Comparison of ENCODE assay signal across 1 cellular context in genomic region chrX:153925739-153926593, GRCh38.
TF ChIP-seq lines count a peak whose summit lies in the region.

Gene ARHGAP4, minus strand, starts transcription at chrX:153926264. Its CDS starts 62 bp downstream, at chrX:153926202.

TF ChIP-seq in K562, 482 proteins besides CTCF, POLR2A, EP300 and RAD21 (continued from another document and continues in another):
- TF ChIP-seq KAT7 (CRISPR knock-in tag; IDR thresholded peaks at IDR 0.05; ENCODE audit: borderline replicate concordance) (no peak), ZNF551 (CRISPR knock-in tag; IDR thresholded peaks at IDR 0.05) (no peak), ZNF24 (IDR thresholded peaks at IDR 0.05) (no peak), TBP (optimal IDR thresholded peaks at IDR 0.05; ENCODE audit: low read depth, low read length) (no peak), ZFP30 (CRISPR knock-in tag; IDR thresholded peaks at IDR 0.05; ENCODE audit: borderline replicate concordance) (no peak), SPI1 (IDR thresholded peaks at IDR 0.05; ENCODE audit: borderline replicate concordance, low read depth, low read length) (0 out of 2 replicates have a peak, but pooled peaks have one; percentile 2), RBM17 (IDR thresholded peaks at IDR 0.05; ENCODE audit: borderline replicate concordance, low read depth, low read length) (no peak), ATF4 (CRISPR knock-in tag; IDR thresholded peaks at IDR 0.05) (no peak), HMG20B (CRISPR knock-in tag; IDR thresholded peaks at IDR 0.05) (no peak), ZBTB12 (CRISPR knock-in tag; IDR thresholded peaks at IDR 0.05) (no peak), RBFOX2 (IDR thresholded peaks at IDR 0.05; ENCODE audit: low read depth, low read length) (peak; percentile 88), SREBF1 (IDR thresholded peaks at IDR 0.05; ENCODE audit: borderline replicate concordance, low read depth, low read length) (no peak), RNF219 (CRISPR knock-in tag; IDR thresholded peaks at IDR 0.05) (no peak), SMAD3 (CRISPR knock-in tag; conservative IDR thresholded peaks at IDR 0.05) (no peak), TEAD4 (IDR thresholded peaks at IDR 0.05; ENCODE audit: low read length) (peak; percentile 75), TEAD4 (CRISPR knock-in tag; IDR thresholded peaks at IDR 0.05; ENCODE audit: borderline replicate concordance) (no peak), DLX4 (CRISPR knock-in tag; IDR thresholded peaks at IDR 0.05) (no peak), SMAD4 (CRISPR knock-in tag; conservative IDR thresholded peaks at IDR 0.05) (peak; percentile 72), PCBP2 (IDR thresholded peaks at IDR 0.05; ENCODE audit: low read depth, low read length, poor library complexity, severe bottlenecking) (no peak), ZFP91 (CRISPR knock-in tag; IDR thresholded peaks at IDR 0.05) (no peak), TCFL5 (CRISPR knock-in tag; conservative IDR thresholded peaks at IDR 0.05) (no peak), ESRRA (IDR thresholded peaks at IDR 0.05; ENCODE audit: borderline replicate concordance, low read depth) (0 out of 2 replicates have a peak, but pooled peaks have one; percentile 39), NR2F6 (CRISPR knock-in tag; IDR thresholded peaks at IDR 0.05) (no peak), ZNF407 (IDR thresholded peaks at IDR 0.05; ENCODE audit: low read depth) (no peak), BDP1 (IDR thresholded peaks at IDR 0.05; ENCODE audit: insufficient read depth, insufficient read length) (no peak), TFAM (CRISPR knock-in tag; conservative IDR thresholded peaks at IDR 0.05) (no peak), ZNF253 (CRISPR knock-in tag; conservative IDR thresholded peaks at IDR 0.05) (no peak), WHSC1 (IDR thresholded peaks at IDR 0.05; ENCODE audit: low read length) (no peak), POLR2H (tag; IDR thresholded peaks at IDR 0.05; ENCODE audit: low read depth) (no peak), HBP1 (CRISPR knock-in tag; IDR thresholded peaks at IDR 0.05) (peak; percentile 92), ETV6 (IDR thresholded peaks at IDR 0.05; ENCODE audit: borderline replicate concordance in 1 of 2, low read depth in 2 of 2, low read length in 1 of 2) (no peak), ETV6 (CRISPR knock-in tag; IDR thresholded peaks at IDR 0.05; ENCODE audit: borderline replicate concordance) (no peak), EZH2 (IDR thresholded peaks at IDR 0.05; ENCODE audit: borderline replicate concordance, low read depth, low read length) (no peak), FOXA1 (IDR thresholded peaks at IDR 0.05; ENCODE audit: borderline replicate concordance) (no peak), PHTF2 (CRISPR knock-in tag; IDR thresholded peaks at IDR 0.05) (no peak), THAP7 (CRISPR knock-in tag; IDR thresholded peaks at IDR 0.05) (no peak), CHD4 (IDR thresholded peaks at IDR 0.05; ENCODE audit: insufficient read depth, insufficient replicate concordance, low read depth, low read length, poor library complexity, severe bottlenecking) (no peak), PYGO2 (tag; IDR thresholded peaks at IDR 0.05) (no peak), ZBTB34 (CRISPR knock-in tag; IDR thresholded peaks at IDR 0.05) (no peak), ZBTB17 (CRISPR knock-in tag; IDR thresholded peaks at IDR 0.05) (no peak), RB1 (IDR thresholded peaks at IDR 0.05; ENCODE audit: low read depth) (peak; percentile 67; the same call in 1 of the 2 replicates), RBM25 (IDR thresholded peaks at IDR 0.05; ENCODE audit: low read depth, low read length, severe bottlenecking) (no peak), RFX7 (CRISPR knock-in tag; IDR thresholded peaks at IDR 0.05) (no peak), SRSF3 (IDR thresholded peaks at IDR 0.05; ENCODE audit: insufficient read depth, low read length) (no peak; the same call in 1 of the 2 replicates), ZNF780A (CRISPR knock-in tag; IDR thresholded peaks at IDR 0.05) (no peak), ZNF668 (CRISPR knock-in tag; IDR thresholded peaks at IDR 0.05) (peak; percentile 7; the same call in 1 of the 2 replicates), SNIP1 (IDR thresholded peaks at IDR 0.05; ENCODE audit: low read depth) (no peak), SIRT6 (IDR thresholded peaks at IDR 0.05; ENCODE audit: low read depth, low read length) (no peak), MCM7 (IDR thresholded peaks at IDR 0.05) (no peak), MYC (IDR thresholded peaks at IDR 0.05; ENCODE audit: low read depth, low read length) (peak; percentile 84), MYC (CRISPR knock-in tag; IDR thresholded peaks at IDR 0.05; ENCODE audit: borderline replicate concordance, low read depth) (peak; percentile 45; the same call in 1 of the 2 replicates), POLR3G (IDR thresholded peaks at IDR 0.05; ENCODE audit: extremely low read depth, insufficient read length, insufficient replicate concordance) (no peak), KDM2B (CRISPR knock-in tag; IDR thresholded peaks at IDR 0.05) (no peak)
